Comparison of ENCODE assay signal across 23 cellular contexts in genomic region chr14:91523972-91524371, GRCh38.
"Had no signal": no experiment of that assay in that cellular context is flagged by ENCODE, and none has a peak within 500 bp of the region (broad histone marks: within the 10 kb centered on the region; RNA-seq: fewer than 3 reads in every experiment).

No MANE protein-coding gene starts in this region.

- H3K27me3 Mint-ChIP-seq: activated CD8-positive, alpha-beta memory T cell treated with anti-CD3 and anti-CD28 coated beads, Interleukin-2, amount 10 ng/mL, durations not matched to agents 7 days and 5 days had no signal

- H3K9me3 ChIP-seq: neutrophil, ovary, prostate gland, thyroid gland, upper lobe of right lung had no signal

- H3K36me3 ChIP-seq: left ventricle myocardium inferior, neutrophil, ovary, prostate gland, spleen, thyroid gland, upper lobe of right lung had no signal

- H3K9me3 Mint-ChIP-seq: activated B cell treated with CpG ODN at 0.5 μM for 24 hours; activated naive CD8-positive, alpha-beta T cell treated with anti-CD3 and anti-CD28 coated beads, Interleukin-2, amount 50 U/mL, for 24 hours had no signal

- ATAC-seq: activated CD4-positive, alpha-beta T cell treated with anti-CD3 and anti-CD28 coated beads for 36 hours; activated CD8-positive, alpha-beta memory T cell treated with anti-CD3 and anti-CD28 coated beads, Interleukin-2, amount 10 ng/mL, durations not matched to agents 7 days and 5 days; activated naive CD8-positive, alpha-beta T cell treated with anti-CD3 and anti-CD28 coated beads, Interleukin-2, amount 50 U/mL, for 24 hours; stimulated activated naive CD8-positive, alpha-beta T cell treated with anti-CD3 and anti-CD28 coated beads, Interleukin-15, Interleukin-2, amounts not matched to agents 100 U/mL and 50 U/mL, for 24 hours; upper lobe of right lung had no signal

- H3K4me1 Mint-ChIP-seq: activated B cell treated with CpG ODN at 0.5 μM for 24 hours; activated CD4-positive, alpha-beta T cell treated with anti-CD3 and anti-CD28 coated beads for 36 hours; activated CD8-positive, alpha-beta memory T cell treated with anti-CD3 and anti-CD28 coated beads, Interleukin-2, amount 10 ng/mL, durations not matched to agents 7 days and 5 days; activated naive CD8-positive, alpha-beta T cell treated with anti-CD3 and anti-CD28 coated beads, Interleukin-2, amount 50 U/mL, for 24 hours; nephron had no signal

- H3K4me3 ChIP-seq: coronary artery, left ventricle myocardium inferior, ovary, prostate gland, spleen, thyroid gland, upper lobe of right lung had no signal

- H3K27me3 ChIP-seq: neutrophil, ovary, spleen, thyroid gland, upper lobe of right lung had no signal

- DNase-seq: activated B cell treated with CpG ODN at 0.5 μM for 24 hours; activated CD4-positive, alpha-beta T cell treated with anti-CD3 and anti-CD28 coated beads for 36 hours; activated CD4-positive, alpha-beta T cell treated with anti-CD3 and anti-CD28 coated beads, Interleukin-2, amount 50 U/mL, for 48 hours; activated CD8-positive, alpha-beta memory T cell treated with anti-CD3 and anti-CD28 coated beads, Interleukin-2, amount 10 ng/mL, durations not matched to agents 7 days and 5 days; activated effector memory CD4-positive, alpha-beta T cell treated with anti-CD3 and anti-CD28 coated beads, Interleukin-2, amount 50 U/mL, for 16 hours; activated naive CD4-positive, alpha-beta T cell treated with anti-CD3 and anti-CD28 coated beads, Interleukin-2, amount 50 U/mL, for 16 hours; activated naive CD8-positive, alpha-beta T cell treated with anti-CD3 and anti-CD28 coated beads, Interleukin-2, amount 50 U/mL, for 24 hours; activated T-cell treated with anti-CD3 and anti-CD28 coated beads for 4 hours; cerebellar nuclear complex; foreskin fibroblast; left ventricle myocardium inferior; midbrain; ovary; spleen; stimulated activated CD4-positive, alpha-beta T cell treated with anti-CD3 and anti-CD28 coated beads, Interleukin-4, amount 100 ng/mL, for 1 hour; stimulated activated naive CD8-positive, alpha-beta T cell treated with anti-CD3 and anti-CD28 coated beads, Interleukin-15, Interleukin-2, amounts not matched to agents 100 U/mL and 50 U/mL, for 24 hours; T-helper 1 cell; thyroid gland; upper lobe of right lung had no signal

- H3K4me3 Mint-ChIP-seq: activated B cell treated with CpG ODN at 0.5 μM for 24 hours; activated CD4-positive, alpha-beta T cell treated with anti-CD3 and anti-CD28 coated beads for 36 hours; activated CD8-positive, alpha-beta memory T cell treated with anti-CD3 and anti-CD28 coated beads, Interleukin-2, amount 10 ng/mL, durations not matched to agents 7 days and 5 days; activated naive CD8-positive, alpha-beta T cell treated with anti-CD3 and anti-CD28 coated beads, Interleukin-2, amount 50 U/mL, for 24 hours; nephron had no signal

- H3K4me1 ChIP-seq: left ventricle myocardium inferior, prostate gland, thyroid gland, upper lobe of right lung had no signal

- H3K36me3 Mint-ChIP-seq: activated CD8-positive, alpha-beta memory T cell treated with anti-CD3 and anti-CD28 coated beads, Interleukin-2, amount 10 ng/mL, durations not matched to agents 7 days and 5 days had no signal

- H3K27ac Mint-ChIP-seq: activated B cell treated with CpG ODN at 0.5 μM for 24 hours; activated CD4-positive, alpha-beta T cell treated with anti-CD3 and anti-CD28 coated beads for 36 hours; activated CD8-positive, alpha-beta memory T cell treated with anti-CD3 and anti-CD28 coated beads, Interleukin-2, amount 10 ng/mL, durations not matched to agents 7 days and 5 days; activated naive CD8-positive, alpha-beta T cell treated with anti-CD3 and anti-CD28 coated beads, Interleukin-2, amount 50 U/mL, for 24 hours; nephron had no signal
